Comparison of ENCODE assay signal across 15 cellular contexts in genomic region chr15:26967719-26968269, GRCh38. TPM values are rescaled to one million over a fixed set of nuclear protein-coding genes. Genes with fewer than 3 reads are reported as not detected.
A peak's percentile ranks its signal among the peaks of the same experiment; 100 is the strongest.
DNase-seq lines count a peak whose midpoint lies in the region; ATAC-seq and TF ChIP-seq lines count a peak whose summit lies in the region.
"Had no signal": no experiment of that assay in that cellular context is flagged by ENCODE, and none has a peak within 500 bp of the region (broad histone marks: within the 10 kb centered on the region; RNA-seq: fewer than 3 reads in every experiment).

No MANE protein-coding gene starts in this region.

- TF ChIP-seq CTCF in AG04450 (IDR thresholded peaks at IDR 0.05; ENCODE audit: low read depth, low read length): no peak
- TF ChIP-seq CTCF in mesothelial cell of epicardium (IDR thresholded peaks at IDR 0.05; ENCODE audit: unreplicated experiment): no peak

- H3K4me3 Mint-ChIP-seq in mesothelial cell of epicardium: peak overlapping the region; percentile 68
- H3K4me3 Mint-ChIP-seq: activated T-cell treated with anti-CD3 and anti-CD28 coated beads, Interleukin-2, amount 50 U/mL, for 4 hours had no signal

- H3K9me3 ChIP-seq in AG04450 (ENCODE audit: control insufficient read depth, insufficient read depth, low read length): peaks cover 3% of the 10 kb centered on the region; the same call in 1 of the 2 replicates
- no peaks in the 10 kb centered on the region for H3K9me3 ChIP-seq in ectodermal cell (ENCODE audit: control insufficient read depth, low read length)
- H3K9me3 ChIP-seq: ascending aorta had no signal

- H3K27ac ChIP-seq in AG04450 (ENCODE audit: low read depth, low read length): no peak overlapping the region
- H3K27ac ChIP-seq in ectodermal cell (ENCODE audit: insufficient read depth, low read depth, low read length, poor library complexity, severe bottlenecking): no peak overlapping the region
- H3K27ac ChIP-seq: ascending aorta, epithelial cell of prostate had no signal

- H3K27me3 Mint-ChIP-seq in mesothelial cell of epicardium (ENCODE audit: low read depth): peaks cover 88% of the 10 kb centered on the region

- H3K9me3 Mint-ChIP-seq in mesothelial cell of epicardium: no peaks in the 10 kb centered on the region
- H3K9me3 Mint-ChIP-seq: activated T-cell treated with anti-CD3 and anti-CD28 coated beads, Interleukin-2, amount 50 U/mL, for 4 hours had no signal

- DNase-seq in AG04450 (ENCODE audit: low read depth, low spot score) (no peak), NCI-H1092 (lab: John Stamatoyannopoulos, UW) (peak; percentile 57), mesothelial cell of epicardium (ENCODE audit: low spot score in 2 of 2, unreplicated experiment in 2 of 2) (no peak), cortex of kidney (lab: John Stamatoyannopoulos, UW) (no peak)
- DNase-seq: activated CD4-positive, CD25-positive, alpha-beta regulatory T cell; activated T-cell treated with anti-CD3 and anti-CD28 coated beads, Interleukin-2, amount 50 U/mL, for 4 hours; NCI-H748 treated with DMSO at 0.1 percent for 48 hours; SIG-M5 had no signal

- POLR2A ChIA-PET in AG04450 (lab: Yijun Ruan, JAX): no interaction called here

- H3K27me3 ChIP-seq in AG04450 (ENCODE audit: control insufficient read depth, insufficient read depth, low read length) (peaks cover 4% of the 10 kb centered on the region), ectodermal cell (ENCODE audit: control insufficient read depth, insufficient read depth, low read length, poor library complexity, severe bottlenecking) (peaks cover 57% of the 10 kb centered on the region)
- H3K27me3 ChIP-seq: ascending aorta had no signal

- H3K36me3 ChIP-seq in ectodermal cell (ENCODE audit: control insufficient read depth, insufficient read depth, low read length): no peaks in the 10 kb centered on the region
- H3K36me3 ChIP-seq: ascending aorta had no signal

- H3K4me1 Mint-ChIP-seq in mesothelial cell of epicardium: peaks cover 2% of the 10 kb centered on the region

- WGBS in ectodermal cell, 2 experiments: 1% methylated on average over 48 of the region's 48 CpGs

- no peak for ATAC-seq in HG02938 (IDR thresholded peaks at IDR 0.05; ENCODE audit: unreplicated experiment)
- ATAC-seq in GM19035 (IDR thresholded peaks at IDR 0.05; ENCODE audit: unreplicated experiment): no peak
- ATAC-seq in activated CD4-positive, CD25-positive, alpha-beta regulatory T cell treated with anti-CD3 and anti-CD28 coated beads, Interleukin-2, amount 50 U/mL, for 24 hours: no peak
- ATAC-seq: activated T-cell treated with anti-CD3 and anti-CD28 coated beads, Interleukin-2, amount 50 U/mL, for 4 hours had no signal

- no peaks in the 10 kb centered on the region for H3K4me1 ChIP-seq in ectodermal cell (ENCODE audit: control insufficient read depth, insufficient read depth, low read length)
- H3K4me1 ChIP-seq: ascending aorta had no signal

- peak overlapping the region; percentile 13; the same call in 1 of the 2 replicates for H3K4me3 ChIP-seq in AG04450 (ENCODE audit: low read depth, low read length)
- peak overlapping the region; percentile 41 for H3K4me3 ChIP-seq in ectodermal cell (ENCODE audit: insufficient read depth, low read depth, low read length)
- H3K4me3 ChIP-seq: ascending aorta had no signal

- no peaks in the 10 kb centered on the region for H3K36me3 Mint-ChIP-seq in mesothelial cell of epicardium

- H3K27ac Mint-ChIP-seq in mesothelial cell of epicardium: no peak overlapping the region

- CTCF ChIA-PET in AG04450 (lab: Charles Lee): interaction anchor here (0.7 kb wide), 1 partner anchor 1517 kb away, joined by 3 read pairs; no protein-coding TSS in a partner anchor

RNA-seq across cellular contexts. Expression of gene GABRG3, which starts 3.2 kb away (rescaled TPM):
- polyA plus RNA-seq in AG04450 (2011; rRNA removed): not detected in 2 replicates
- not detected in 2 replicates for polyA minus RNA-seq in AG04450 (2011; rRNA and poly(A)+ RNA removed)
- polyA plus RNA-seq in ectodermal cell (2013, experiment 1 of 4): 1.7 TPM
- polyA plus RNA-seq in ectodermal cell (2013, experiment 2 of 4): 2.2 TPM
- 2.3 TPM for polyA plus RNA-seq in ectodermal cell (2013, experiment 3 of 4)
- polyA plus RNA-seq in ectodermal cell (2013, experiment 4 of 4): 1.9 TPM
- 2.5 to 3.1 TPM (median 3.0 TPM) in 3 replicates for total RNA-seq in mesothelial cell of epicardium
- total RNA-seq: activated T-cell treated with anti-CD3 and anti-CD28 coated beads, Interleukin-2, amount 50 U/mL, for 4 hours; ascending aorta had no signal
- polyA plus RNA-seq: keratinocyte had no signal
